Comparison of ENCODE assay signal across 9 cellular contexts in the genomic region with DNA sequence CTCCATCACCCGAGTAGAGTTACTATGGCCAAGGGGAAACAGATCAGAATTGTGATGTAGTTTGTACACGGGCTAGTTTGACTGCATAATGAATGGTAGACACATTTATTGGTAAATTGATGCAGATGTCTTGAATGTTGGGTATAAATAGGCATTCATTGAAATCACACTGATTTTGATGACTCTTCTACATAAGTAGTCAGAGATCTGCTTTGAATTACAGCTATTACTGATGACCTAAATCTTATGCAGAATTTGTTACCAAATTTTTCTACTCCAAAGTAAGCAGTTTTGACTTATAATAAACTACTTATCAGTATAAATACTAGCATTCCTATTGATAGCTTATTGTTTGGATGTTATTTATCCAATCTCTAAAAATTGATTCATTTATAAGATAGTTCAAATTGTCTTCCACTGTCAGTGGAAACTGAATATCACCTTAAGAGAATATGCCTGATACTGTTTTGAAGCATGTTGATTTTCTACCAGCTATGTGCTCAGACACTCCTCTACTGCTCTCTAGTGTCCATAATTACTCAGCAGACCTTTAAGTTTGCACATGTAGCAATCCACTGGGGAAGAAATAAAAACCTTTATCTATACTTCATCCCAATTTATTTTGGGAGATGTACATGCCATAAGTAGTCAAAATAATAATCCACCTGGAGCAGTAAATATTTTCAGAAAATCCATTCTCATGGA.
DNase-seq lines count a peak whose midpoint lies in the region; ATAC-seq and TF ChIP-seq lines count a peak whose summit lies in the region.
"Had no signal": no experiment of that assay in that cellular context is flagged by ENCODE, and none has a peak within 500 bp of the region (broad histone marks: within the 10 kb centered on the region; RNA-seq: fewer than 3 reads in every experiment).

No MANE protein-coding gene starts in this region.

- POLR2A ChIA-PET in BJ (lab: Charles Lee): no interaction called here

- no peaks in the 10 kb centered on the region for H3K36me3 ChIP-seq in BJ (ENCODE audit: control insufficient read depth, insufficient read depth, low read length)
- no peaks in the 10 kb centered on the region for H3K36me3 ChIP-seq in NT2/D1 (ENCODE audit: insufficient read depth, insufficient read length, low read length)

- no peaks in the 10 kb centered on the region for H3K36me3 Mint-ChIP-seq in nephron progenitor cell (ENCODE audit: low read depth)

- H3K4me3 Mint-ChIP-seq in nephron progenitor cell: no peak overlapping the region
- H3K4me3 Mint-ChIP-seq: stimulated activated naive CD8-positive, alpha-beta T cell treated with anti-CD3 and anti-CD28 coated beads, Interleukin-15, Interleukin-2, amounts not matched to agents 100 ng/mL and 50 ng/mL, for 24 hours had no signal

- peaks cover 69% of the 10 kb centered on the region for H3K4me1 Mint-ChIP-seq in nephron progenitor cell

- no peak overlapping the region for H3K9ac ChIP-seq in NT2/D1 (ENCODE audit: insufficient read length, low read depth)

- H3K4me3 ChIP-seq in BJ (ENCODE audit: low read depth, low read length): no peak overlapping the region
- no peak overlapping the region for H3K4me3 ChIP-seq in NT2/D1 (ENCODE audit: insufficient read length, low read depth)

- H3K9me3 Mint-ChIP-seq in nephron progenitor cell: peaks cover 5% of the 10 kb centered on the region
- H3K9me3 Mint-ChIP-seq: stimulated activated naive CD8-positive, alpha-beta T cell treated with anti-CD3 and anti-CD28 coated beads, Interleukin-15, Interleukin-2, amounts not matched to agents 100 ng/mL and 50 ng/mL, for 24 hours had no signal

- no peaks in the 10 kb centered on the region for H3K4me1 ChIP-seq in NT2/D1 (ENCODE audit: insufficient read depth, insufficient read length)

- peak; percentile 73 for TF ChIP-seq CTCF in BJ (IDR thresholded peaks at IDR 0.05; ENCODE audit: insufficient read depth, low read depth, low read length)
- peak; percentile 78 for TF ChIP-seq CTCF in nephron progenitor cell (IDR thresholded peaks at IDR 0.05)

- H3K27ac Mint-ChIP-seq in nephron progenitor cell: no peak overlapping the region
- H3K27ac Mint-ChIP-seq: stimulated activated naive CD8-positive, alpha-beta T cell treated with anti-CD3 and anti-CD28 coated beads, Interleukin-15, Interleukin-2, amounts not matched to agents 100 ng/mL and 50 ng/mL, for 24 hours had no signal

- no peaks in the 10 kb centered on the region for H3K27me3 ChIP-seq in BJ (ENCODE audit: control insufficient read depth, insufficient read depth, low read length)
- no peaks in the 10 kb centered on the region for H3K27me3 ChIP-seq in NT2/D1 (ENCODE audit: insufficient read depth, insufficient read length)

- no peak for DNase-seq in BJ (ENCODE audit: low read depth)
- DNase-seq in HT1080 (ENCODE audit: low read depth): peak; percentile 31
- peak; percentile 8 for DNase-seq in NT2/D1 (ENCODE audit: low read depth, low spot score)
- peak; percentile 32 for DNase-seq in epidermal melanocyte (ENCODE audit: insufficient read length, low spot score)
- peak; percentile 8 for DNase-seq in nephron progenitor cell
- no peak for DNase-seq in D341Med (ENCODE audit: low spot score)
- DNase-seq in stimulated activated naive CD4-positive, alpha-beta T cell (lab: John Stamatoyannopoulos, UW): no peak

- CTCF ChIA-PET in BJ (lab: Yijun Ruan, JAX): interaction anchor here (0.5 to 5.5 kb wide), 25 partner anchors 9 to 606 kb away, joined by 3 to 105 read pairs (median 4); no protein-coding TSS in a partner anchor

- no peaks in the 10 kb centered on the region for H3K9me3 ChIP-seq in NT2/D1 (ENCODE audit: insufficient read depth, low read length)

- no peak for ATAC-seq in GM18867 (IDR thresholded peaks at IDR 0.05; ENCODE audit: unreplicated experiment)

- H3K27me3 Mint-ChIP-seq in nephron progenitor cell (ENCODE audit: low read depth, poor library complexity): no peaks in the 10 kb centered on the region
- H3K27me3 Mint-ChIP-seq: stimulated activated naive CD8-positive, alpha-beta T cell treated with anti-CD3 and anti-CD28 coated beads, Interleukin-15, Interleukin-2, amounts not matched to agents 100 ng/mL and 50 ng/mL, for 24 hours had no signal

Comparison
In these comparisons a context has a peak if more than half of its experiments do, and no peak if none do; other contexts are left out.
1. DNase-seq: peak in HT1080 (single experiment), NT2/D1 (single experiment), epidermal melanocyte (single experiment) and nephron progenitor cell (single experiment); none in BJ (single experiment), D341Med (single experiment) and stimulated activated naive CD4-positive, alpha-beta T cell (0 of 6).